23 cellular contexts compared by ENCODE assay signal in genomic region chr4:78168029-78168428, GRCh38.
DNase-seq lines count a peak whose midpoint lies in the region; ATAC-seq lines count a peak whose summit lies in the region.
"Had no signal": no experiment of that assay in that cellular context is flagged by ENCODE, and none has a peak within 500 bp of the region (broad histone marks: within the 10 kb centered on the region; RNA-seq: fewer than 3 reads in every experiment).

No MANE protein-coding gene starts in this region.

- DNase-seq in DMS79 (lab: John Stamatoyannopoulos, UW) (peak; percentile 71), DMS79 treated with DMSO at 0.1 percent for 48 hours (lab: John Stamatoyannopoulos, UW) (peak; percentile 68), NCI-H1930 (lab: John Stamatoyannopoulos, UW) (peak; percentile 59 to 61), NCI-H82 (lab: John Stamatoyannopoulos, UW) (peak; percentile 41), HT-29 (ENCODE audit: low spot score) (no peak)
- no peak for DNase-seq in effector CD4-positive, alpha-beta T cell
- DNase-seq: activated CD8-positive, alpha-beta memory T cell treated with anti-CD3 and anti-CD28 coated beads, Interleukin-2, amount 10 ng/mL, durations not matched to agents 7 days and 5 days; activated gamma-delta T cell; activated naive CD8-positive, alpha-beta T cell treated with anti-CD3 and anti-CD28 coated beads for 36 hours; activated T-cell treated with anti-CD3 and anti-CD28 coated beads, Interleukin-2, amount 50 U/mL, for 4 hours; aorta; colonic mucosa; effector memory CD8-positive, alpha-beta T cell; GDM1; HCEC 1CT; Kasumi-1; NCI-H2081 treated with DMSO at 0.1 percent for 48 hours; PC-9; stimulated activated CD4-positive, alpha-beta T cell treated with anti-CD3 and anti-CD28 coated beads, Interleukin-1b, Interleukin-23, amount 100 ng/mL, for 48 hours; stimulated activated naive CD8-positive, alpha-beta T cell treated with anti-CD3 and anti-CD28 coated beads, Interleukin-15, Interleukin-2, amounts not matched to agents 100 U/mL and 50 U/mL, for 24 hours; upper lobe of right lung had no signal

- no peak for ATAC-seq in GM21367 (IDR thresholded peaks at IDR 0.05; ENCODE audit: unreplicated experiment)
- ATAC-seq: activated CD8-positive, alpha-beta memory T cell treated with anti-CD3 and anti-CD28 coated beads, Interleukin-2, amount 10 ng/mL, durations not matched to agents 7 days and 5 days; activated T-cell treated with anti-CD3 and anti-CD28 coated beads, Interleukin-2, amount 50 U/mL, for 4 hours; effector memory CD8-positive, alpha-beta T cell; SK-N-SH treated with all-trans-retinoic acid at 6 μM for 48 hours; stimulated activated naive CD8-positive, alpha-beta T cell treated with anti-CD3 and anti-CD28 coated beads, Interleukin-15, Interleukin-2, amounts not matched to agents 100 U/mL and 50 U/mL, for 24 hours; upper lobe of right lung had no signal

Comparison
In these comparisons a context has a peak if more than half of its experiments do, and no peak if none do; other contexts are left out.
1. DNase-seq: peak in DMS79 (single experiment), DMS79 treated with DMSO at 0.1 percent for 48 hours (single experiment), NCI-H1930 (2 of 2) and NCI-H82 (single experiment); none in HT-29 (single experiment) and effector CD4-positive, alpha-beta T cell (single experiment).